ENCODE assay signal across 1 cellular context in the genomic region with DNA sequence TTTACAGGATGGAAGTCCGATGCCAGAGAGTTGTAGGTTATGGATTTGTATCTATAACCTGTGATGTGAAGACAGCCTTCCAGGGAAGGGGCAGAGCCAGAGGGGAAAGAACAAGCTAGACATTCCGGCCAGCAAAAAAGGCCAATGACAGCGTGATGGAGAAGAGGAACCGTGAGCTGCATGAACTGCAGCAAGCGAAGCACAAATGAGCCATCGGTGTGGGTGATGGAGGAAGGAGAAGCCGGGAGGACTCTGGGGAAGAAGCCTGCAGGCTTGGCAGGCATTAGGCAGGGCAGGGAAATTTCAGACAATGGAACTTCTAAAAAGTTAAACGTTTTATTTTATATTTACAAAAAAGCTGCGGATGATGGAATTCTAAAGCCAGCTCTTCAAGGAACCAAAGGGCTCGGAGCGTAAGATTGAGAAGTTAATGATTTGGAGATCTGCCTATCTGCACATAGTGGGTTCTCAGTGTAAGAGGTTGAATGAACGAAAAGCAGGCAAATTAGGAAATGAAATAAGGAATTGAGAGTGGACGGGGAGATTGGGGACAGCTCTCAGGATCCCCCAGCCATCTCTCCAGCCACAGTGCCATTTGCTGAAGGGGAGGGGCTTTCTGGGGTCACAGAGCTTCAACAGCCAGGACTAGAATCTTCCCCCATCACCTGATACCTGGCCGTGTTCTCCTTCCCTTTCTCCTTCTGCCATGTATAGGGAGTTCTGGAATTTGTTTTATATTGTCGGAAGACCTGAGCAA.
TF ChIP-seq lines count a peak whose summit lies in the region.

No MANE protein-coding gene starts in this region.

TF ChIP-seq in H1, 55 proteins besides CTCF, POLR2A, EP300 and RAD21 (continued from another document):
- TF ChIP-seq, protein P1, sequence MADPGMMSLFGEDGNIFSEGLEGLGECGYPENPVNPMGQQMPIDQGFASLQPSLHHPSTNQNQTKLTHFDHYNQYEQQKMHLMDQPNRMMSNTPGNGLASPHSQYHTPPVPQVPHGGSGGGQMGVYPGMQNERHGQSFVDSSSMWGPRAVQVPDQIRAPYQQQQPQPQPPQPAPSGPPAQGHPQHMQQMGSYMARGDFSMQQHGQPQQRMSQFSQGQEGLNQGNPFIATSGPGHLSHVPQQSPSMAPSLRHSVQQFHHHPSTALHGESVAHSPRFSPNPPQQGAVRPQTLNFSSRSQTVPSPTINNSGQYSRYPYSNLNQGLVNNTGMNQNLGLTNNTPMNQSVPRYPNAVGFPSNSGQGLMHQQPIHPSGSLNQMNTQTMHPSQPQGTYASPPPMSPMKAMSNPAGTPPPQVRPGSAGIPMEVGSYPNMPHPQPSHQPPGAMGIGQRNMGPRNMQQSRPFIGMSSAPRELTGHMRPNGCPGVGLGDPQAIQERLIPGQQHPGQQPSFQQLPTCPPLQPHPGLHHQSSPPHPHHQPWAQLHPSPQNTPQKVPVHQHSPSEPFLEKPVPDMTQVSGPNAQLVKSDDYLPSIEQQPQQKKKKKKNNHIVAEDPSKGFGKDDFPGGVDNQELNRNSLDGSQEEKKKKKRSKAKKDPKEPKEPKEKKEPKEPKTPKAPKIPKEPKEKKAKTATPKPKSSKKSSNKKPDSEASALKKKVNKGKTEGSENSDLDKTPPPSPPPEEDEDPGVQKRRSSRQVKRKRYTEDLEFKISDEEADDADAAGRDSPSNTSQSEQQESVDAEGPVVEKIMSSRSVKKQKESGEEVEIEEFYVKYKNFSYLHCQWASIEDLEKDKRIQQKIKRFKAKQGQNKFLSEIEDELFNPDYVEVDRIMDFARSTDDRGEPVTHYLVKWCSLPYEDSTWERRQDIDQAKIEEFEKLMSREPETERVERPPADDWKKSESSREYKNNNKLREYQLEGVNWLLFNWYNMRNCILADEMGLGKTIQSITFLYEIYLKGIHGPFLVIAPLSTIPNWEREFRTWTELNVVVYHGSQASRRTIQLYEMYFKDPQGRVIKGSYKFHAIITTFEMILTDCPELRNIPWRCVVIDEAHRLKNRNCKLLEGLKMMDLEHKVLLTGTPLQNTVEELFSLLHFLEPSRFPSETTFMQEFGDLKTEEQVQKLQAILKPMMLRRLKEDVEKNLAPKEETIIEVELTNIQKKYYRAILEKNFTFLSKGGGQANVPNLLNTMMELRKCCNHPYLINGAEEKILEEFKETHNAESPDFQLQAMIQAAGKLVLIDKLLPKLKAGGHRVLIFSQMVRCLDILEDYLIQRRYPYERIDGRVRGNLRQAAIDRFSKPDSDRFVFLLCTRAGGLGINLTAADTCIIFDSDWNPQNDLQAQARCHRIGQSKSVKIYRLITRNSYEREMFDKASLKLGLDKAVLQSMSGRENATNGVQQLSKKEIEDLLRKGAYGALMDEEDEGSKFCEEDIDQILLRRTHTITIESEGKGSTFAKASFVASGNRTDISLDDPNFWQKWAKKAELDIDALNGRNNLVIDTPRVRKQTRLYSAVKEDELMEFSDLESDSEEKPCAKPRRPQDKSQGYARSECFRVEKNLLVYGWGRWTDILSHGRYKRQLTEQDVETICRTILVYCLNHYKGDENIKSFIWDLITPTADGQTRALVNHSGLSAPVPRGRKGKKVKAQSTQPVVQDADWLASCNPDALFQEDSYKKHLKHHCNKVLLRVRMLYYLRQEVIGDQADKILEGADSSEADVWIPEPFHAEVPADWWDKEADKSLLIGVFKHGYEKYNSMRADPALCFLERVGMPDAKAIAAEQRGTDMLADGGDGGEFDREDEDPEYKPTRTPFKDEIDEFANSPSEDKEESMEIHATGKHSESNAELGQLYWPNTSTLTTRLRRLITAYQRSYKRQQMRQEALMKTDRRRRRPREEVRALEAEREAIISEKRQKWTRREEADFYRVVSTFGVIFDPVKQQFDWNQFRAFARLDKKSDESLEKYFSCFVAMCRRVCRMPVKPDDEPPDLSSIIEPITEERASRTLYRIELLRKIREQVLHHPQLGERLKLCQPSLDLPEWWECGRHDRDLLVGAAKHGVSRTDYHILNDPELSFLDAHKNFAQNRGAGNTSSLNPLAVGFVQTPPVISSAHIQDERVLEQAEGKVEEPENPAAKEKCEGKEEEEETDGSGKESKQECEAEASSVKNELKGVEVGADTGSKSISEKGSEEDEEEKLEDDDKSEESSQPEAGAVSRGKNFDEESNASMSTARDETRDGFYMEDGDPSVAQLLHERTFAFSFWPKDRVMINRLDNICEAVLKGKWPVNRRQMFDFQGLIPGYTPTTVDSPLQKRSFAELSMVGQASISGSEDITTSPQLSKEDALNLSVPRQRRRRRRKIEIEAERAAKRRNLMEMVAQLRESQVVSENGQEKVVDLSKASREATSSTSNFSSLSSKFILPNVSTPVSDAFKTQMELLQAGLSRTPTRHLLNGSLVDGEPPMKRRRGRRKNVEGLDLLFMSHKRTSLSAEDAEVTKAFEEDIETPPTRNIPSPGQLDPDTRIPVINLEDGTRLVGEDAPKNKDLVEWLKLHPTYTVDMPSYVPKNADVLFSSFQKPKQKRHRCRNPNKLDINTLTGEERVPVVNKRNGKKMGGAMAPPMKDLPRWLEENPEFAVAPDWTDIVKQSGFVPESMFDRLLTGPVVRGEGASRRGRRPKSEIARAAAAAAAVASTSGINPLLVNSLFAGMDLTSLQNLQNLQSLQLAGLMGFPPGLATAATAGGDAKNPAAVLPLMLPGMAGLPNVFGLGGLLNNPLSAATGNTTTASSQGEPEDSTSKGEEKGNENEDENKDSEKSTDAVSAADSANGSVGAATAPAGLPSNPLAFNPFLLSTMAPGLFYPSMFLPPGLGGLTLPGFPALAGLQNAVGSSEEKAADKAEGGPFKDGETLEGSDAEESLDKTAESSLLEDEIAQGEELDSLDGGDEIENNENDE (IDR thresholded peaks at IDR 0.05; ENCODE audit: insufficient replicate concordance, low read length), result no peak
- TF ChIP-seq TEAD4 (IDR thresholded peaks at IDR 0.05; ENCODE audit: low read depth, low read length) (no peak), CHD2 (IDR thresholded peaks at IDR 0.05; ENCODE audit: low read length) (no peak), RNF2 (IDR thresholded peaks at IDR 0.05; ENCODE audit: borderline replicate concordance, low read depth, low read length, missing control alignments, poor library complexity, severe bottlenecking) (no peak), NANOG (IDR thresholded peaks at IDR 0.05; ENCODE audit: insufficient read depth, low read depth, low read length, poor library complexity, severe bottlenecking) (no peak), PHF8 (conservative IDR thresholded peaks at IDR 0.05; ENCODE audit: low read depth, low read length) (no peak), CTBP2 (IDR thresholded peaks at IDR 0.05; ENCODE audit: borderline replicate concordance, insufficient read depth, insufficient read length, low read length) (no peak), POLR2AphosphoS5 (IDR thresholded peaks at IDR 0.05; ENCODE audit: low read depth, low read length) (no peak), JUND (IDR thresholded peaks at IDR 0.05; ENCODE audit: low read length) (no peak)
- TF ChIP-seq, protein P2, sequence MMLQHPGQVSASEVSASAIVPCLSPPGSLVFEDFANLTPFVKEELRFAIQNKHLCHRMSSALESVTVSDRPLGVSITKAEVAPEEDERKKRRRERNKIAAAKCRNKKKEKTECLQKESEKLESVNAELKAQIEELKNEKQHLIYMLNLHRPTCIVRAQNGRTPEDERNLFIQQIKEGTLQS (IDR thresholded peaks at IDR 0.05; ENCODE audit: insufficient read depth, low read depth, low read length), result no peak
- TF ChIP-seq, protein P3, sequence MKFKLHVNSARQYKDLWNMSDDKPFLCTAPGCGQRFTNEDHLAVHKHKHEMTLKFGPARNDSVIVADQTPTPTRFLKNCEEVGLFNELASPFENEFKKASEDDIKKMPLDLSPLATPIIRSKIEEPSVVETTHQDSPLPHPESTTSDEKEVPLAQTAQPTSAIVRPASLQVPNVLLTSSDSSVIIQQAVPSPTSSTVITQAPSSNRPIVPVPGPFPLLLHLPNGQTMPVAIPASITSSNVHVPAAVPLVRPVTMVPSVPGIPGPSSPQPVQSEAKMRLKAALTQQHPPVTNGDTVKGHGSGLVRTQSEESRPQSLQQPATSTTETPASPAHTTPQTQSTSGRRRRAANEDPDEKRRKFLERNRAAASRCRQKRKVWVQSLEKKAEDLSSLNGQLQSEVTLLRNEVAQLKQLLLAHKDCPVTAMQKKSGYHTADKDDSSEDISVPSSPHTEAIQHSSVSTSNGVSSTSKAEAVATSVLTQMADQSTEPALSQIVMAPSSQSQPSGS (IDR thresholded peaks at IDR 0.05; ENCODE audit: low read length), result no peak
